Comparison of ENCODE assay signal across 18 cellular contexts in genomic region chr6:55443238-55444134, GRCh38.
DNase-seq lines count a peak whose midpoint lies in the region; ATAC-seq, FAIRE-seq and TF ChIP-seq lines count a peak whose summit lies in the region.
"Had no signal": no experiment of that assay in that cellular context is flagged by ENCODE, and none has a peak within 500 bp of the region (broad histone marks: within the 10 kb centered on the region; RNA-seq: fewer than 3 reads in every experiment).

No MANE protein-coding gene starts in this region.

- no peaks in the 10 kb centered on the region for H3K27me3 Mint-ChIP-seq in nephron progenitor cell (ENCODE audit: low read depth, poor library complexity)
- H3K27me3 Mint-ChIP-seq: IgD-negative memory B cell had no signal

- 60% methylated on average over 7 of the region's 7 CpGs for WGBS in liver
- 6% methylated on average over 7 of the region's 7 CpGs for WGBS in HepG2 (ENCODE audit: low lambda C conversion rate)
- 88% methylated on average over 7 of the region's 7 CpGs for WGBS in mammary epithelial cell (ENCODE audit: low coverage, missing lambda C conversion rate)

- H3K27ac ChIP-seq in liver (ENCODE audit: low read depth in 1 of 2, low read length in 2 of 2), result no peak overlapping the region
- no peak overlapping the region for H3K27ac ChIP-seq in HepG2 (ENCODE audit: extremely low read length, insufficient read depth, low read length)
- no peak overlapping the region for H3K27ac ChIP-seq in ascending aorta
- no peak overlapping the region for H3K27ac ChIP-seq in mammary epithelial cell (ENCODE audit: insufficient read depth, low read depth, low read length)
- H3K27ac ChIP-seq: BLaER1, SJSA1 had no signal

- DNase-seq in HepG2 (ENCODE audit: low spot score) (no peak), fibroblast of mammary gland (ENCODE audit: low read depth) (peak; percentile 39), nephron progenitor cell (no peak), ascending aorta (ENCODE audit: low spot score in 2 of 2) (no peak), mammary epithelial cell (no peak), GM10266 (ENCODE audit: extremely low spot score) (no peak)
- DNase-seq: CD8-positive, alpha-beta T cell; HCEC 1CT; NCI-H187; NCI-H69 had no signal

- H3K36me3 ChIP-seq in liver (ENCODE audit: control insufficient read depth in 4 of 4, insufficient read depth in 3 of 4, low read depth in 1 of 4, low read length in 3 of 4), result no peaks in the 10 kb centered on the region
- no peaks in the 10 kb centered on the region for H3K36me3 ChIP-seq in HepG2 (replicated peaks in 1 of 2; ENCODE audit: control insufficient read depth in 1 of 2, insufficient read depth in 2 of 2, low read length in 2 of 2)
- no peaks in the 10 kb centered on the region for H3K36me3 ChIP-seq in ascending aorta
- no peaks in the 10 kb centered on the region for H3K36me3 ChIP-seq in mammary epithelial cell (ENCODE audit: insufficient read depth, low read length)
- H3K36me3 ChIP-seq: BLaER1, SJSA1 had no signal

- TF ChIP-seq CTCF in liver (IDR thresholded peaks at IDR 0.05; ENCODE audit: low read depth, low read length, missing input control), result no peak
- TF ChIP-seq CTCF in HepG2 (CRISPR knock-in tag; IDR thresholded peaks at IDR 0.05), result no peak
- TF ChIP-seq CTCF in fibroblast of mammary gland (conservative IDR thresholded peaks at IDR 0.05; ENCODE audit: control insufficient read depth, insufficient read depth, low read depth, low read length), result no peak
- TF ChIP-seq CTCF in nephron progenitor cell (IDR thresholded peaks at IDR 0.05), result no peak
- TF ChIP-seq CTCF in ascending aorta (IDR thresholded peaks at IDR 0.05), result no peak
- no peak for TF ChIP-seq CTCF in mammary epithelial cell (conservative IDR thresholded peaks at IDR 0.05 in 1 of 2, IDR thresholded peaks at IDR 0.05 in 1 of 2; ENCODE audit: extremely low read depth in 1 of 2, insufficient read depth in 1 of 2, low read depth in 1 of 2, low read length in 2 of 2)
- no peak for TF ChIP-seq CTCF in GM10266 (IDR thresholded peaks at IDR 0.05; ENCODE audit: control insufficient read depth, insufficient read depth, low read depth, missing control alignments)

- TF ChIP-seq RAD21 in liver (IDR thresholded peaks at IDR 0.05), result no peak
- no peak for TF ChIP-seq RAD21 in HepG2 (CRISPR knock-in tag; IDR thresholded peaks at IDR 0.05)

- peaks cover 3 to 14% (median 11%) of the 10 kb centered on the region in 4 donors for H3K4me1 ChIP-seq in liver (ENCODE audit: control insufficient read depth in 4 of 4, insufficient read depth in 4 of 4, low read length in 3 of 4)
- H3K4me1 ChIP-seq in HepG2 (ENCODE audit: insufficient read depth, low read length), result no peaks in the 10 kb centered on the region
- no peaks in the 10 kb centered on the region for H3K4me1 ChIP-seq in ascending aorta
- no peaks in the 10 kb centered on the region for H3K4me1 ChIP-seq in mammary epithelial cell (ENCODE audit: insufficient read depth, low read length)
- H3K4me1 ChIP-seq: SJSA1 had no signal

- BruUV-seq in HepG2 (replicated peaks; lab: Mats Ljungman, UMichigan) (no TSS peak), mammary epithelial cell (replicated peaks; lab: Mats Ljungman, UMichigan) (no TSS peak)

- FAIRE-seq in HepG2 (lab: Jason Lieb, UNC), result no peak
- FAIRE-seq: A204.1, D721Med, GM19239 had no signal

- ATAC-seq in HepG2, result no peak
- no peak for ATAC-seq in HG02852 (IDR thresholded peaks at IDR 0.05; ENCODE audit: unreplicated experiment)
- ATAC-seq: CD8-positive, alpha-beta T cell had no signal

- H3K36me3 Mint-ChIP-seq in nephron progenitor cell (ENCODE audit: low read depth), result no peaks in the 10 kb centered on the region
- H3K36me3 Mint-ChIP-seq: CD8-positive, alpha-beta T cell; IgD-negative memory B cell had no signal

- in situ Hi-C loops in HepG2 (cut with HindIII; ENCODE audit: extremely low pct_ligation_motif_present, low pct_unique_long_range_greater_than_20kb) (loop anchor here (10.0 to 25.0 kb wide), 2 partner anchors 519 to 851 kb away; no protein-coding TSS in a partner anchor), mammary epithelial cell (cut with MboI; ENCODE audit: low sequenced_read_pairs in 2 of 2) (loop anchor here (25.0 kb wide), 3 partner anchors 444 to 844 kb away; partner anchors contain the start of gene BMP5 (in 2 of the 2))

- H3K9ac ChIP-seq in liver (ENCODE audit: low read depth in 1 of 2, low read length in 2 of 2) (no peak overlapping the region), HepG2 (ENCODE audit: insufficient read depth, low read depth, low read length) (no peak overlapping the region), mammary epithelial cell (ENCODE audit: insufficient read depth, low read length) (no peak overlapping the region)
- H3K9ac ChIP-seq: BLaER1 had no signal

- no peak overlapping the region for H3K4me2 ChIP-seq in HepG2 (ENCODE audit: low read depth, low read length)
- no peak overlapping the region for H3K4me2 ChIP-seq in mammary epithelial cell (ENCODE audit: insufficient read depth, low read depth, low read length)
- H3K4me2 ChIP-seq: BLaER1 had no signal

- POLR2A ChIA-PET in HepG2 (lab: Yijun Ruan, JAX), result no interaction called here

- CTCF ChIA-PET in HepG2 (lab: Yijun Ruan, JAX; ENCODE audit: low intra/inter-chr PET ratio, low total read pairs) (no interaction called here), mammary epithelial cell (lab: Charles Lee; ENCODE audit: low non-redundant PET) (no interaction called here)

- H3K4me3 Mint-ChIP-seq in nephron progenitor cell, result no peak overlapping the region
- H3K4me3 Mint-ChIP-seq: CD8-positive, alpha-beta T cell; IgD-negative memory B cell had no signal

- no peak overlapping the region for H3K4me3 ChIP-seq in liver (ENCODE audit: low read depth in 1 of 3, low read length in 3 of 3)
- H3K4me3 ChIP-seq in HepG2 (replicated peaks in 1 of 3; ENCODE audit: insufficient read depth in 1 of 3, low read depth in 2 of 3, low read length in 3 of 3), result no peak overlapping the region
- H3K4me3 ChIP-seq in fibroblast of mammary gland (ENCODE audit: control insufficient read depth, low read depth, low read length), result no peak overlapping the region
- no peak overlapping the region for H3K4me3 ChIP-seq in ascending aorta
- no peak overlapping the region for H3K4me3 ChIP-seq in mammary epithelial cell (replicated peaks in 1 of 3; ENCODE audit: insufficient read depth in 1 of 3, low read depth in 2 of 3, low read length in 3 of 3)
- H3K4me3 ChIP-seq: BLaER1, SJSA1 had no signal

- TF ChIP-seq EP300 in HepG2 (IDR thresholded peaks at IDR 0.05; ENCODE audit: low read depth in 2 of 2, low read length in 2 of 2) (no peak), HepG2 (CRISPR knock-in tag; IDR thresholded peaks at IDR 0.05; ENCODE audit: borderline replicate concordance) (no peak)

- H4K20me1 ChIP-seq in HepG2 (ENCODE audit: insufficient read depth, low read length) (no peaks in the 10 kb centered on the region), mammary epithelial cell (ENCODE audit: insufficient read depth, low read length) (no peaks in the 10 kb centered on the region)
- H4K20me1 ChIP-seq: BLaER1 had no signal

- H3K4me1 Mint-ChIP-seq in nephron progenitor cell, result peaks cover 34% of the 10 kb centered on the region

- no peaks in the 10 kb centered on the region for H3K9me3 Mint-ChIP-seq in nephron progenitor cell
- H3K9me3 Mint-ChIP-seq: IgD-negative memory B cell had no signal

- H3K79me2 ChIP-seq in HepG2 (ENCODE audit: insufficient read depth, low read length) (no peaks in the 10 kb centered on the region), mammary epithelial cell (ENCODE audit: insufficient read depth, low read length) (no peaks in the 10 kb centered on the region)

- H3K27me3 ChIP-seq in liver (ENCODE audit: control insufficient read depth in 4 of 4, insufficient read depth in 4 of 4, low read length in 3 of 4) (peaks cover 0 to 5% (median 2%) of the 10 kb centered on the region in 4 donors), HepG2 (ENCODE audit: control insufficient read depth in 1 of 2, insufficient read depth in 2 of 2, low read length in 2 of 2) (no peaks in the 10 kb centered on the region), ascending aorta (no peaks in the 10 kb centered on the region), mammary epithelial cell (ENCODE audit: insufficient read depth, low read length) (peaks cover 2% of the 10 kb centered on the region)
- H3K27me3 ChIP-seq: BLaER1 had no signal

- TF ChIP-seq POLR2A in HepG2 (IDR thresholded peaks at IDR 0.05; ENCODE audit: insufficient read depth in 1 of 2, low read depth in 2 of 2, low read length in 2 of 2), result no peak

- H2AFZ ChIP-seq in HepG2 (ENCODE audit: low read length) (no peak overlapping the region), mammary epithelial cell (ENCODE audit: low read depth, low read length) (no peak overlapping the region)

- no peaks in the 10 kb centered on the region for H3K9me3 ChIP-seq in liver (ENCODE audit: control insufficient read depth in 4 of 4, low read length in 3 of 4)
- H3K9me3 ChIP-seq in HepG2 (ENCODE audit: low read length), result no peaks in the 10 kb centered on the region
- no peaks in the 10 kb centered on the region for H3K9me3 ChIP-seq in ascending aorta
- no peaks in the 10 kb centered on the region for H3K9me3 ChIP-seq in mammary epithelial cell (replicated peaks; ENCODE audit: insufficient read depth, low read length)
- H3K9me3 ChIP-seq: BLaER1, SJSA1 had no signal

- H3K27ac Mint-ChIP-seq in nephron progenitor cell, result peak overlapping the region; percentile 70
- H3K27ac Mint-ChIP-seq: CD8-positive, alpha-beta T cell; IgD-negative memory B cell had no signal

- dilution Hi-C loops in mammary epithelial cell (cut with HindIII; ENCODE audit: low sequenced_read_pairs), result no loop called here

- intact Hi-C loops in HepG2 (cut with micrococcal nuclease; ENCODE audit: unreplicated experiment) (loop anchor here (5.0 to 10.0 kb wide), 2 partner anchors 166 to 1151 kb away; no protein-coding TSS in a partner anchor), ascending aorta (cut with DNase I) (no loop called here), mammary epithelial cell (cut with micrococcal nuclease) (loop anchor here (2.0 kb wide), 2 partner anchors 173 to 509 kb away; no protein-coding TSS in a partner anchor)

TF ChIP-seq in liver, 16 proteins besides CTCF, POLR2A, EP300 and RAD21 (continues in another document):
- TF ChIP-seq YY1 (IDR thresholded peaks at IDR 0.05) (peak; percentile 23), FOXA1 (IDR thresholded peaks at IDR 0.05) (no peak)

TF ChIP-seq in HepG2, 621 proteins besides CTCF, POLR2A, EP300 and RAD21 (continues in another document):
- no peak for TF ChIP-seq ZNF230 (CRISPR knock-in tag; IDR thresholded peaks at IDR 0.05)
- no peak for TF ChIP-seq ZNF619 (CRISPR knock-in tag; IDR thresholded peaks at IDR 0.05)
